Comparison of ENCODE assay signal across 1 cellular context in genomic region chr6:152981219-152981618, GRCh38.
TF ChIP-seq lines count a peak whose summit lies in the region.

No MANE protein-coding gene starts in this region.

TF ChIP-seq in endothelial cell of umbilical vein, 7 proteins besides CTCF, POLR2A, EP300 and RAD21:
- no peak for TF ChIP-seq FOS (IDR thresholded peaks at IDR 0.05; ENCODE audit: borderline replicate concordance, insufficient read depth, low read length)
- TF ChIP-seq, protein P1, sequence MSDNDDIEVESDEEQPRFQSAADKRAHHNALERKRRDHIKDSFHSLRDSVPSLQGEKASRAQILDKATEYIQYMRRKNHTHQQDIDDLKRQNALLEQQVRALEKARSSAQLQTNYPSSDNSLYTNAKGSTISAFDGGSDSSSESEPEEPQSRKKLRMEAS (IDR thresholded peaks at IDR 0.05; ENCODE audit: insufficient read depth, insufficient read length) = no peak
- TF ChIP-seq MYC (IDR thresholded peaks at IDR 0.05; ENCODE audit: low read depth, low read length) = no peak
- TF ChIP-seq JUN (IDR thresholded peaks at IDR 0.05; ENCODE audit: borderline replicate concordance, insufficient read depth, insufficient read length, low read depth) = no peak
- no peak for TF ChIP-seq EZH2 (IDR thresholded peaks at IDR 0.05; ENCODE audit: borderline replicate concordance, low read depth, low read length, severe bottlenecking)
- TF ChIP-seq GATA2 (IDR thresholded peaks at IDR 0.05; ENCODE audit: insufficient read depth, insufficient read length, low read depth, low read length) = no peak
- no peak for TF ChIP-seq POLR2AphosphoS5 (IDR thresholded peaks at IDR 0.05; ENCODE audit: insufficient read depth, low read depth, low read length)
